In genomic region chr2:201071305-201072200, GRCh38 we compare ENCODE assay signal across 8 cellular contexts. TPM values are rescaled to one million over a fixed set of nuclear protein-coding genes. Genes with fewer than 3 reads are reported as not detected.
DNase-seq lines count a peak whose midpoint lies in the region; ATAC-seq and TF ChIP-seq lines count a peak whose summit lies in the region.

HYCC2 (minus strand) TSS chr2:201071671; CDS start chr2:201024009, 47,662 bp downstream.
NDUFB3 (plus strand) TSS chr2:201072001; CDS start chr2:201078883, 6,882 bp downstream.

- H3K27ac ChIP-seq in C4-2B = peak within 1 kb of the TSS; percentile 88

- no peaks in the 10 kb centered on the region for H3K27me3 Mint-ChIP-seq in activated CD4-positive, alpha-beta T cell treated with anti-CD3 and anti-CD28 coated beads, Interleukin-2, amount 10 ng/mL, durations not matched to agents 24 days and 14 days

- H3K9me3 Mint-ChIP-seq in activated CD4-positive, alpha-beta T cell treated with anti-CD3 and anti-CD28 coated beads, Interleukin-2, amount 10 ng/mL, durations not matched to agents 24 days and 14 days = no peaks in the 10 kb centered on the region

- H3K36me3 Mint-ChIP-seq in activated CD4-positive, alpha-beta T cell treated with anti-CD3 and anti-CD28 coated beads, Interleukin-2, amount 10 ng/mL, durations not matched to agents 24 days and 14 days (ENCODE audit: low read depth) = peaks cover 6% of the 10 kb centered on the region

- peaks cover 38% of the 10 kb centered on the region for H3K4me1 Mint-ChIP-seq in activated CD4-positive, alpha-beta T cell treated with anti-CD3 and anti-CD28 coated beads, Interleukin-2, amount 10 ng/mL, durations not matched to agents 24 days and 14 days

- peak within 1 kb of the TSS; percentile 91 for H3K27ac Mint-ChIP-seq in activated CD4-positive, alpha-beta T cell treated with anti-CD3 and anti-CD28 coated beads, Interleukin-2, amount 10 ng/mL, durations not matched to agents 24 days and 14 days

- DNase-seq in NCI-H526 treated with DMSO at 0.1 percent for 48 hours (lab: John Stamatoyannopoulos, UW) (peak; percentile 97), cortex of kidney (lab: John Stamatoyannopoulos, UW) (peak; percentile 24), left kidney (ENCODE audit: low read depth, low spot score) (peak; percentile 98)
- DNase-seq in activated CD4-positive, alpha-beta T cell treated with anti-CD3 and anti-CD28 coated beads, Interleukin-2, amount 10 ng/mL, durations not matched to agents 24 days and 14 days = peak; percentile 98
- peak; percentile 88 to 89 for DNase-seq in stimulated activated CD4-positive, alpha-beta T cell treated with anti-CD3 and anti-CD28 coated beads, Interleukin-2, amount 100 ng/mL, for 24 hours

- peak within 1 kb of the TSS; percentile 92 for H3K4me3 Mint-ChIP-seq in activated CD4-positive, alpha-beta T cell treated with anti-CD3 and anti-CD28 coated beads, Interleukin-2, amount 10 ng/mL, durations not matched to agents 24 days and 14 days

- TF ChIP-seq CTCF in C4-2B (conservative IDR thresholded peaks at IDR 0.05) = peak; percentile 33

- peak; percentile 97 for ATAC-seq in GM19328 (IDR thresholded peaks at IDR 0.05; ENCODE audit: unreplicated experiment)
- peak; percentile 96 for ATAC-seq in HG03520 (IDR thresholded peaks at IDR 0.05; ENCODE audit: unreplicated experiment)

- intact Hi-C loops in activated CD4-positive, alpha-beta T cell treated with anti-CD3 and anti-CD28 coated beads, Interleukin-2, amount 10 ng/mL, durations not matched to agents 24 days and 14 days (cut with micrococcal nuclease) = loop anchor here (1.0 to 5.0 kb wide), 11 partner anchors 45 to 381 kb away; partner anchors contain the start of genes BZW1, CFLAR, CLK1 and NIF3L1

RNA-seq across cellular contexts. Expression of gene HYCC2, which starts in this region (rescaled TPM):
- total RNA-seq in activated CD4-positive, alpha-beta T cell treated with anti-CD3 and anti-CD28 coated beads, Interleukin-2, amount 10 ng/mL, durations not matched to agents 24 days and 14 days = 24.4 and 26.2 TPM in 2 replicates

RNA-seq across cellular contexts. Expression of gene NDUFB3, which starts in this region (rescaled TPM):
- total RNA-seq in activated CD4-positive, alpha-beta T cell treated with anti-CD3 and anti-CD28 coated beads, Interleukin-2, amount 10 ng/mL, durations not matched to agents 24 days and 14 days = 112 and 113 TPM in 2 replicates

Comparison
In these comparisons a context has a peak if more than half of its experiments do, and no peak if none do; other contexts are left out.
1. Peak in every context shown above with its lines: DNase-seq, ATAC-seq and H3K27ac ChIP-seq.
2. DNase-seq: peak in every context shown above with its lines; median percentile 98 in activated CD4-positive, alpha-beta T cell treated with anti-CD3 and anti-CD28 coated beads, Interleukin-2, amount 10 ng/mL, durations not matched to agents 24 days and 14 days; 98 in left kidney; 97 in NCI-H526 treated with DMSO at 0.1 percent for 48 hours; 88 in stimulated activated CD4-positive, alpha-beta T cell treated with anti-CD3 and anti-CD28 coated beads, Interleukin-2, amount 100 ng/mL, for 24 hours; 24 in cortex of kidney.